In the genomic region with DNA sequence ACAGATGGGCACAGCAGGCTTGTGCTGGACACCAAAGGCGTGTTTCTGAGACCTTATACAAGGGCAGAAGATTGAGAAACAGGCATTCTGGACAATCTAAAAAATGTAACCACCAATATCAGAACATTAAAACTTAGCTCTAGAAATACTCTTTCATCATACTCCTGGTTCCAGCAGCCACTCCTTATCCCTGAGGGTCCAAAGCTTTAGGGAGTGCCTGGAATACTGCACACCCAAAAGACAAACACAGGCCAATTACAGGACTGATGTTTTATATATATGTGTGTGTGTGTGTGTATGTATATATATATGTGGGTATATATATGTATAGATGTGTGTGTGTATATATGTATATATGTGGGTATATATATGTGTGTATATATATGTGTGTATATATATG, we compare ENCODE assay signal across 20 cellular contexts.
"Had no signal": no experiment of that assay in that cellular context is flagged by ENCODE, and none has a peak within 500 bp of the region (broad histone marks: within the 10 kb centered on the region; RNA-seq: fewer than 3 reads in every experiment).

No MANE protein-coding gene starts in this region.

- H3K4me3 ChIP-seq: coronary artery, dorsolateral prefrontal cortex, heart left ventricle, left lung, lower lobe of right lung, prostate gland had no signal

- H3K9ac ChIP-seq: parathyroid adenoma had no signal

- ATAC-seq: esophagus mucosa; heart left ventricle; left lung; lower lobe of right lung; natural killer cell; sciatic nerve; stimulated activated naive B cell treated with anti-CD40 and anti-IgM and Interleukin-4, amounts not matched to agents 10 μg/mL and 1 μg/mL and 100 μg/mL, for 72 hours had no signal

- H3K4me1 ChIP-seq: lower lobe of right lung, parathyroid adenoma, prostate gland had no signal

- H3K9me3 ChIP-seq: heart left ventricle, left lung, lower lobe of right lung, prostate gland had no signal

- H3K36me3 ChIP-seq: heart left ventricle, left lung, lower lobe of right lung, prostate gland had no signal

- DNase-seq: cerebellar nuclear complex; dorsolateral prefrontal cortex; effector memory CD4-positive, alpha-beta T cell; heart left ventricle; islet precursor cell; left lung; lower lobe of right lung; midbrain; natural killer cell; stimulated activated CD4-positive, alpha-beta T cell treated with anti-CD3 and anti-CD28 coated beads, Interleukin-2, amount 100 ng/mL, for 24 hours; stimulated activated CD4-positive, alpha-beta T cell treated with anti-CD3 and anti-CD28 coated beads, Interleukin-4, amount 100 ng/mL, for 4 hours; stimulated activated naive B cell treated with anti-CD40 and anti-IgM and Interleukin-4, amounts not matched to agents 10 μg/mL and 1 μg/mL and 100 μg/mL, for 72 hours had no signal

- H3K27me3 ChIP-seq: dorsolateral prefrontal cortex, heart left ventricle, left lung had no signal

- FAIRE-seq: endometrium, frontal cortex, urothelium cell line had no signal

- H3K27ac ChIP-seq: coronary artery, dorsolateral prefrontal cortex, heart left ventricle, left lung, lower lobe of right lung, parathyroid adenoma, prostate gland had no signal
